Comparison of ENCODE assay signal across 1 cellular context in the genomic region with DNA sequence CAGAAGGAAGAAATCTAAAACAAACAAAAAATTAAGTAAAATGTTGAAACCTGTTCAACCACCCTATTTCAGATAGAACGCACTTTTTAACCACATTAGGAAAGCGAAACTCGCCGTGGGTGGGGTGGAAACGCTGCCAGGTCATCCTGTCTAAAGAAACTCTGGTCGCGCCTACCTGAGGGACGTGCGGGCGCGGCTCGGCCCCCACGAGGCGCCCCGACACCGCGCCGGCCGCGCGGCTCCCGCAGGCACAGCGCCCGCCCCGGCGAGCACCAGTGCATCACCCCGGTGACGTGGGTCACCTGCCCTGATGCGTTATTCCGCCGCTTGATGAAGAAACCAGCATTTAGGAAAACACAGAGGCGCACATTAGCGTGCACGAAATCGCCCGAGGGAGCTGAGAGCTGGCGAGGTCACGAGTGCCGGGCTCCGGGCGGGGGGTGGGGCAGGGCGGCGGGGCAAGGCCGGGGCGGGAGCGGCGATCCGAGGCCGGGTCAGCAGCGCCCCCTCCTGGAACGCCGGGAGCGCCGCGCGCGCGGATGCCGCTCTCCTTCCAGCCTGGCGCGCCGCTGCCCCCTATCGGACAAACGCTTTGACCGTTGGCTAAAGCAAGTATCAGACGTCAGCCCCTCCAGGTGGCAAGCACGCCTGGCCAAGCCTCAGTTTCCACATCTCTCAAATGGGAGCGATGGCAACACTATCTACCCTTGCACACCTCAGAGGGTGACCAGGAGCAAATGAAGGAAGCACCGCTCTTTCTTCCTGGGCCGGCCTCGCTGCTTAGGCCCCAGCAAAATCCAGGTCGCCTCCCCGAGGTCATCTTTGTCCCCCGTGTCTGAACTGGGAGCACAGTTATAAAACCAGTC.
TF ChIP-seq lines count a peak whose summit lies in the region.

No MANE protein-coding gene starts in this region.

TF ChIP-seq in HepG2, 621 proteins besides CTCF, POLR2A, EP300 and RAD21 (continued from another document and continues in another):
- TF ChIP-seq, protein P1, sequence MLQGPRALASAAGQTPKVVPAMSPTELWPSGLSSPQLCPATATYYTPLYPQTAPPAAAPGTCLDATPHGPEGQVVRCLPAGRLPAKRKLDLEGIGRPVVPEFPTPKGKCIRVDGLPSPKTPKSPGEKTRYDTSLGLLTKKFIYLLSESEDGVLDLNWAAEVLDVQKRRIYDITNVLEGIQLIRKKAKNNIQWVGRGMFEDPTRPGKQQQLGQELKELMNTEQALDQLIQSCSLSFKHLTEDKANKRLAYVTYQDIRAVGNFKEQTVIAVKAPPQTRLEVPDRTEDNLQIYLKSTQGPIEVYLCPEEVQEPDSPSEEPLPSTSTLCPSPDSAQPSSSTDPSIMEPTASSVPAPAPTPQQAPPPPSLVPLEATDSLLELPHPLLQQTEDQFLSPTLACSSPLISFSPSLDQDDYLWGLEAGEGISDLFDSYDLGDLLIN (CRISPR knock-in tag; IDR thresholded peaks at IDR 0.05; ENCODE audit: borderline replicate concordance), result no peak
- TF ChIP-seq SP5 (CRISPR knock-in tag; IDR thresholded peaks at IDR 0.05; ENCODE audit: borderline replicate concordance, low read depth) (no peak), CC2D1A (CRISPR knock-in tag; IDR thresholded peaks at IDR 0.05) (no peak), ARNTL (CRISPR knock-in tag; IDR thresholded peaks at IDR 0.05) (no peak), BHLHE40 (IDR thresholded peaks at IDR 0.05; ENCODE audit: low read length) (peak; percentile 67), RNF2 (conservative IDR thresholded peaks at IDR 0.05; ENCODE audit: low read depth) (no peak), POLR2AphosphoS2 (IDR thresholded peaks at IDR 0.05; ENCODE audit: low read depth, low read length) (no peak), MLX (CRISPR knock-in tag; IDR thresholded peaks at IDR 0.05) (no peak), EHMT2 (IDR thresholded peaks at IDR 0.05; ENCODE audit: borderline replicate concordance, low read depth, low read length) (no peak), SMAD3 (CRISPR knock-in tag; IDR thresholded peaks at IDR 0.05) (peak; percentile 71; the same call in 1 of the 2 replicates), MBNL3 (CRISPR knock-in tag; conservative IDR thresholded peaks at IDR 0.05) (no peak), CAMTA2 (CRISPR knock-in tag; IDR thresholded peaks at IDR 0.05; ENCODE audit: borderline replicate concordance) (no peak), DRAP1 (CRISPR knock-in tag; IDR thresholded peaks at IDR 0.05) (no peak), ZNF460 (CRISPR knock-in tag; IDR thresholded peaks at IDR 0.05; ENCODE audit: borderline replicate concordance) (no peak), ZNF879 (CRISPR knock-in tag; IDR thresholded peaks at IDR 0.05) (no peak), GRHL1 (CRISPR knock-in tag; conservative IDR thresholded peaks at IDR 0.05) (no peak), ZNF501 (CRISPR knock-in tag; IDR thresholded peaks at IDR 0.05) (no peak), IRF9 (CRISPR knock-in tag; IDR thresholded peaks at IDR 0.05; ENCODE audit: borderline replicate concordance) (peak; percentile 27; the same call in 1 of the 2 replicates), CBX2 (IDR thresholded peaks at IDR 0.05; ENCODE audit: low read depth, low read length) (no peak), CBX2 (CRISPR knock-in tag; IDR thresholded peaks at IDR 0.05; ENCODE audit: low read depth) (no peak), NKX3-1 (CRISPR knock-in tag; IDR thresholded peaks at IDR 0.05) (no peak), ZNF124 (CRISPR knock-in tag; IDR thresholded peaks at IDR 0.05) (no peak), MTF2 (CRISPR knock-in tag; IDR thresholded peaks at IDR 0.05; ENCODE audit: borderline replicate concordance) (no peak), ZNF280B (CRISPR knock-in tag; IDR thresholded peaks at IDR 0.05; ENCODE audit: borderline replicate concordance) (no peak), ZNF598 (CRISPR knock-in tag; IDR thresholded peaks at IDR 0.05; ENCODE audit: borderline replicate concordance) (no peak), FOXK1 (CRISPR knock-in tag; IDR thresholded peaks at IDR 0.05; ENCODE audit: borderline replicate concordance, low read depth) (no peak), GTF3A (CRISPR knock-in tag; conservative IDR thresholded peaks at IDR 0.05) (no peak), ARNT (IDR thresholded peaks at IDR 0.05) (no peak), HIVEP1 (CRISPR knock-in tag; IDR thresholded peaks at IDR 0.05) (no peak), WIZ (CRISPR knock-in tag; IDR thresholded peaks at IDR 0.05) (no peak), TERF1 (CRISPR knock-in tag; IDR thresholded peaks at IDR 0.05) (no peak), SMAD9 (CRISPR knock-in tag; IDR thresholded peaks at IDR 0.05) (no peak), ZNF431 (CRISPR knock-in tag; IDR thresholded peaks at IDR 0.05; ENCODE audit: borderline replicate concordance, low read depth) (no peak), GPN1 (CRISPR knock-in tag; IDR thresholded peaks at IDR 0.05; ENCODE audit: borderline replicate concordance) (no peak), ZNF282 (IDR thresholded peaks at IDR 0.05; ENCODE audit: partially characterized antibody) (no peak), ZNF354B (CRISPR knock-in tag; IDR thresholded peaks at IDR 0.05) (no peak), NAIF1 (CRISPR knock-in tag; IDR thresholded peaks at IDR 0.05; ENCODE audit: borderline replicate concordance) (no peak), HMGA1 (CRISPR knock-in tag; conservative IDR thresholded peaks at IDR 0.05) (no peak), E2F5 (CRISPR knock-in tag; conservative IDR thresholded peaks at IDR 0.05) (no peak), POLR2G (IDR thresholded peaks at IDR 0.05; ENCODE audit: low read depth, low read length) (0 out of 2 replicates have a peak, but pooled peaks have one; percentile 45), THAP7 (CRISPR knock-in tag; IDR thresholded peaks at IDR 0.05) (no peak), SIX4 (CRISPR knock-in tag; IDR thresholded peaks at IDR 0.05) (no peak), ZNF569 (CRISPR knock-in tag; IDR thresholded peaks at IDR 0.05; ENCODE audit: borderline replicate concordance) (no peak), ATF3 (CRISPR knock-in tag; IDR thresholded peaks at IDR 0.05) (0 out of 2 replicates have a peak, but pooled peaks have one; percentile 10), ZBTB7B (CRISPR knock-in tag; IDR thresholded peaks at IDR 0.05) (peak; percentile 35; the same call in 1 of the 2 replicates), ZNF557 (CRISPR knock-in tag; IDR thresholded peaks at IDR 0.05) (no peak)
- TF ChIP-seq, protein P2, sequence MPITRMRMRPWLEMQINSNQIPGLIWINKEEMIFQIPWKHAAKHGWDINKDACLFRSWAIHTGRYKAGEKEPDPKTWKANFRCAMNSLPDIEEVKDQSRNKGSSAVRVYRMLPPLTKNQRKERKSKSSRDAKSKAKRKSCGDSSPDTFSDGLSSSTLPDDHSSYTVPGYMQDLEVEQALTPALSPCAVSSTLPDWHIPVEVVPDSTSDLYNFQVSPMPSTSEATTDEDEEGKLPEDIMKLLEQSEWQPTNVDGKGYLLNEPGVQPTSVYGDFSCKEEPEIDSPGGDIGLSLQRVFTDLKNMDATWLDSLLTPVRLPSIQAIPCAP (CRISPR knock-in tag; IDR thresholded peaks at IDR 0.05; ENCODE audit: low read depth), result no peak
- TF ChIP-seq, protein P3, sequence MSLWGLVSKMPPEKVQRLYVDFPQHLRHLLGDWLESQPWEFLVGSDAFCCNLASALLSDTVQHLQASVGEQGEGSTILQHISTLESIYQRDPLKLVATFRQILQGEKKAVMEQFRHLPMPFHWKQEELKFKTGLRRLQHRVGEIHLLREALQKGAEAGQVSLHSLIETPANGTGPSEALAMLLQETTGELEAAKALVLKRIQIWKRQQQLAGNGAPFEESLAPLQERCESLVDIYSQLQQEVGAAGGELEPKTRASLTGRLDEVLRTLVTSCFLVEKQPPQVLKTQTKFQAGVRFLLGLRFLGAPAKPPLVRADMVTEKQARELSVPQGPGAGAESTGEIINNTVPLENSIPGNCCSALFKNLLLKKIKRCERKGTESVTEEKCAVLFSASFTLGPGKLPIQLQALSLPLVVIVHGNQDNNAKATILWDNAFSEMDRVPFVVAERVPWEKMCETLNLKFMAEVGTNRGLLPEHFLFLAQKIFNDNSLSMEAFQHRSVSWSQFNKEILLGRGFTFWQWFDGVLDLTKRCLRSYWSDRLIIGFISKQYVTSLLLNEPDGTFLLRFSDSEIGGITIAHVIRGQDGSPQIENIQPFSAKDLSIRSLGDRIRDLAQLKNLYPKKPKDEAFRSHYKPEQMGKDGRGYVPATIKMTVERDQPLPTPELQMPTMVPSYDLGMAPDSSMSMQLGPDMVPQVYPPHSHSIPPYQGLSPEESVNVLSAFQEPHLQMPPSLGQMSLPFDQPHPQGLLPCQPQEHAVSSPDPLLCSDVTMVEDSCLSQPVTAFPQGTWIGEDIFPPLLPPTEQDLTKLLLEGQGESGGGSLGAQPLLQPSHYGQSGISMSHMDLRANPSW (CRISPR knock-in tag; IDR thresholded peaks at IDR 0.05; ENCODE audit: borderline replicate concordance), result no peak
- TF ChIP-seq, protein P4, sequence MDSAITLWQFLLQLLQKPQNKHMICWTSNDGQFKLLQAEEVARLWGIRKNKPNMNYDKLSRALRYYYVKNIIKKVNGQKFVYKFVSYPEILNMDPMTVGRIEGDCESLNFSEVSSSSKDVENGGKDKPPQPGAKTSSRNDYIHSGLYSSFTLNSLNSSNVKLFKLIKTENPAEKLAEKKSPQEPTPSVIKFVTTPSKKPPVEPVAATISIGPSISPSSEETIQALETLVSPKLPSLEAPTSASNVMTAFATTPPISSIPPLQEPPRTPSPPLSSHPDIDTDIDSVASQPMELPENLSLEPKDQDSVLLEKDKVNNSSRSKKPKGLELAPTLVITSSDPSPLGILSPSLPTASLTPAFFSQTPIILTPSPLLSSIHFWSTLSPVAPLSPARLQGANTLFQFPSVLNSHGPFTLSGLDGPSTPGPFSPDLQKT (CRISPR knock-in tag; IDR thresholded peaks at IDR 0.05; ENCODE audit: borderline replicate concordance), result no peak
